Comparison of ENCODE assay signal across 18 cellular contexts in genomic region chr1:226607821-226608220, GRCh38. TPM values are rescaled to one million over a fixed set of nuclear protein-coding genes. Genes with fewer than 3 reads are reported as not detected.
DNase-seq lines count a peak whose midpoint lies in the region; ATAC-seq and TF ChIP-seq lines count a peak whose summit lies in the region.
"Had no signal": no experiment of that assay in that cellular context is flagged by ENCODE, and none has a peak within 500 bp of the region (broad histone marks: within the 10 kb centered on the region; RNA-seq: fewer than 3 reads in every experiment).

No MANE protein-coding gene starts in this region.

- H3K9me3 Mint-ChIP-seq in Calu3 (ENCODE audit: low read depth, unreplicated experiment) = no peaks in the 10 kb centered on the region
- H3K9me3 Mint-ChIP-seq in chondrocyte (ENCODE audit: low read depth) = no peaks in the 10 kb centered on the region
- H3K9me3 Mint-ChIP-seq in T-cell = no peaks in the 10 kb centered on the region
- H3K9me3 Mint-ChIP-seq: CD14-positive monocyte; CD8-positive, alpha-beta T cell had no signal

- TF ChIP-seq CTCF in Calu3 (IDR thresholded peaks at IDR 0.05; ENCODE audit: unreplicated experiment) (peak; percentile 8), chondrocyte (IDR thresholded peaks at IDR 0.05) (no peak), osteoblast (IDR thresholded peaks at IDR 0.05; ENCODE audit: extremely low read depth, low read depth, low read length) (no peak), hepatocyte (IDR thresholded peaks at IDR 0.05; ENCODE audit: poor library complexity) (no peak)

- no peaks in the 10 kb centered on the region for H4K20me1 ChIP-seq in BLaER1
- H4K20me1 ChIP-seq in osteoblast (ENCODE audit: insufficient read depth, low read length) = no peaks in the 10 kb centered on the region
- no peaks in the 10 kb centered on the region for H4K20me1 ChIP-seq in hepatocyte (ENCODE audit: insufficient read depth, poor library complexity, severe bottlenecking)

- H3K27me3 ChIP-seq in BLaER1 (no peaks in the 10 kb centered on the region), osteoblast (ENCODE audit: insufficient read depth, low read length) (peaks cover 12% of the 10 kb centered on the region), hepatocyte (peaks cover 4% of the 10 kb centered on the region)
- H3K27me3 ChIP-seq: BE2C had no signal

- H3K4me3 ChIP-seq in BLaER1 (no peak overlapping the region), osteoblast (ENCODE audit: insufficient read depth, low read length) (no peak overlapping the region), hepatocyte (no peak overlapping the region)
- H3K4me3 ChIP-seq: A549 had no signal

- H3K27me3 Mint-ChIP-seq in Calu3 (ENCODE audit: unreplicated experiment) (peaks cover 94% of the 10 kb centered on the region), chondrocyte (ENCODE audit: low read depth) (peaks cover 10% of the 10 kb centered on the region), T-cell (peaks cover 5 to 9% of the 10 kb centered on the region in 2 donors)

- H3K9ac ChIP-seq in BLaER1 = no peak overlapping the region

- H2AFZ ChIP-seq in osteoblast (ENCODE audit: low read length) (no peak overlapping the region), hepatocyte (no peak overlapping the region)

- H3K79me2 ChIP-seq in osteoblast (ENCODE audit: insufficient read depth, low read length) (no peaks in the 10 kb centered on the region), hepatocyte (no peaks in the 10 kb centered on the region)

- H3K36me3 ChIP-seq in BLaER1 (no peaks in the 10 kb centered on the region), osteoblast (ENCODE audit: insufficient read depth, low read length) (no peaks in the 10 kb centered on the region), hepatocyte (replicated peaks; ENCODE audit: insufficient read depth, low read depth) (no peaks in the 10 kb centered on the region)
- H3K36me3 ChIP-seq: BE2C had no signal

- H3K4me1 Mint-ChIP-seq in Calu3 (ENCODE audit: low read depth, unreplicated experiment) (no peaks in the 10 kb centered on the region), chondrocyte (ENCODE audit: low read depth) (peaks cover 26% of the 10 kb centered on the region), T-cell (no peaks in the 10 kb centered on the region)
- H3K4me1 Mint-ChIP-seq: CD14-positive monocyte had no signal

- H3K27ac Mint-ChIP-seq in Calu3 (ENCODE audit: unreplicated experiment) (no peak overlapping the region), chondrocyte (ENCODE audit: unreplicated experiment) (no peak overlapping the region), T-cell (no peak overlapping the region)
- H3K27ac Mint-ChIP-seq: CD14-positive monocyte; CD8-positive, alpha-beta T cell had no signal

- H3K9me2 ChIP-seq in hepatocyte (replicated peaks; ENCODE audit: insufficient read depth) = no peaks in the 10 kb centered on the region

- H3K36me3 Mint-ChIP-seq in Calu3 (ENCODE audit: insufficient read depth, unreplicated experiment) = no peaks in the 10 kb centered on the region
- no peaks in the 10 kb centered on the region for H3K36me3 Mint-ChIP-seq in chondrocyte (ENCODE audit: low read depth)
- H3K36me3 Mint-ChIP-seq in T-cell = peaks cover 5% of the 10 kb centered on the region
- H3K36me3 Mint-ChIP-seq: CD14-positive monocyte; CD8-positive, alpha-beta T cell had no signal

- ATAC-seq in GM18511 (IDR thresholded peaks at IDR 0.05; ENCODE audit: unreplicated experiment) = no peak
- ATAC-seq in T-cell (replicated peaks in 1 of 4) = no peak
- ATAC-seq: CD8-positive, alpha-beta T cell had no signal

- H3K9me3 ChIP-seq in BLaER1 = no peaks in the 10 kb centered on the region
- H3K9me3 ChIP-seq in osteoblast (ENCODE audit: low read depth, low read length) = no peaks in the 10 kb centered on the region
- H3K9me3 ChIP-seq in hepatocyte (ENCODE audit: low read depth) = no peaks in the 10 kb centered on the region
- H3K9me3 ChIP-seq: A549, BE2C had no signal

- H3K27ac ChIP-seq in BLaER1 (no peak overlapping the region), osteoblast (ENCODE audit: low read depth, low read length) (no peak overlapping the region), hepatocyte (no peak overlapping the region)
- H3K27ac ChIP-seq: A549, HL-60 had no signal

- WGBS in hepatocyte (ENCODE audit: low lambda C conversion rate, missing lambda C conversion rate) = 100% methylated on average over 1 of the region's 1 CpG

- no peak for DNase-seq in Calu3
- peak; percentile 54 for DNase-seq in chondrocyte (ENCODE audit: low spot score)
- DNase-seq in osteoblast (ENCODE audit: insufficient read length, low spot score, missing footprints) = peak; percentile 25
- DNase-seq in T-cell = no peak
- no peak for DNase-seq in hepatocyte (ENCODE audit: low spot score)
- DNase-seq: BE2C; CD8-positive, alpha-beta T cell; COR-L47; DND-41; GDM1; HCEC 1CT had no signal

- POLR2A ChIA-PET in T-cell (lab: Charles Lee) = no interaction called here

- peaks cover 59% of the 10 kb centered on the region for H3K4me1 ChIP-seq in BLaER1
- peaks cover 7% of the 10 kb centered on the region for H3K4me1 ChIP-seq in osteoblast (ENCODE audit: insufficient read depth, low read length)
- peaks cover 31% of the 10 kb centered on the region for H3K4me1 ChIP-seq in hepatocyte (ENCODE audit: insufficient read depth)
- H3K4me1 ChIP-seq: A549, BE2C had no signal

- intact Hi-C loops in Calu3 (cut with micrococcal nuclease; ENCODE audit: unreplicated experiment) = loop anchor here (2.0 kb wide), 1 partner anchor 61 kb away; no protein-coding TSS in a partner anchor

- H3K4me2 ChIP-seq in BLaER1 = peak overlapping the region; percentile 22
- H3K4me2 ChIP-seq in osteoblast (ENCODE audit: insufficient read depth, low read length) = no peak overlapping the region
- no peak overlapping the region for H3K4me2 ChIP-seq in hepatocyte
- H3K4me2 ChIP-seq: A549 had no signal

- no TSS peak for BruUV-seq in Calu3 (replicated peaks; lab: Mats Ljungman, UMichigan)

- CTCF ChIA-PET in Calu3 (lab: Charles Lee) (no interaction called here), T-cell (lab: Charles Lee) (interaction anchor here in 1 of 2 donors (0.6 to 0.9 kb wide), 2 partner anchors 275 to 548 kb away, joined by 3 read pairs; no protein-coding TSS in a partner anchor)

- H3K4me3 Mint-ChIP-seq in Calu3 (ENCODE audit: low read depth, unreplicated experiment) (no peak overlapping the region), chondrocyte (ENCODE audit: unreplicated experiment) (no peak overlapping the region), T-cell (no peak overlapping the region)
- H3K4me3 Mint-ChIP-seq: CD8-positive, alpha-beta T cell had no signal

RNA-seq across cellular contexts. Expression of gene STUM, which starts 59.3 kb away (rescaled TPM):
- total RNA-seq in Calu3 (2022) (not detected in 2 replicates), chondrocyte (0.27 to 0.67 TPM in 2 of 3 replicates, not detected in the other), osteoblast (under 0.01 TPM in 1 of 2 replicates, not detected in the other), T-cell (under 1 TPM in 1 of 5 donors, not detected in 4; 0.10 TPM), hepatocyte (0.07 and 0.16 TPM in 2 replicates)
- 0.06 TPM in 1 of 2 replicates, not detected in the other for polyA plus RNA-seq in hepatocyte
- total RNA-seq: CD8-positive, alpha-beta T cell; H4 had no signal
- polyA plus RNA-seq: A549, AG04450, CD14-positive monocyte had no signal

Comparison
In these comparisons a context has a peak if more than half of its experiments do, and no peak if none do; other contexts are left out.
1. DNase-seq: peak in chondrocyte (single experiment) and osteoblast (single experiment); none in Calu3 (single experiment), T-cell (0 of 34) and hepatocyte (single experiment).